ENCODE assay signal across 24 cellular contexts in genomic region chr17:71885662-71886061, GRCh38.
"Had no signal": no experiment of that assay in that cellular context is flagged by ENCODE, and none has a peak within 500 bp of the region (broad histone marks: within the 10 kb centered on the region; RNA-seq: fewer than 3 reads in every experiment).

No MANE protein-coding gene starts in this region.

- H3K4me3 ChIP-seq: Peyer's patch, SJCRH30 had no signal

- H3K9me3 ChIP-seq: Peyer's patch, SJCRH30, SK-N-SH had no signal

- H3K36me3 ChIP-seq: Peyer's patch, SJCRH30 had no signal

- ATAC-seq: activated CD4-positive, alpha-beta T cell treated with anti-CD3 and anti-CD28 coated beads for 36 hours; activated CD8-positive, alpha-beta T cell treated with anti-CD3 and anti-CD28 coated beads for 36 hours; activated T-cell treated with anti-CD3 and anti-CD28 coated beads, Interleukin-2, amount 50 U/mL, for 72 hours had no signal

- H3K9me3 Mint-ChIP-seq: activated CD8-positive, alpha-beta T cell treated with anti-CD3 and anti-CD28 coated beads for 36 hours had no signal

- H3K27me3 ChIP-seq: Peyer's patch, SJCRH30 had no signal

- H3K4me1 ChIP-seq: Peyer's patch, SJCRH30 had no signal

- H3K36me3 Mint-ChIP-seq: activated naive CD4-positive, alpha-beta T cell treated with anti-CD3 and anti-CD28 coated beads, Interleukin-2, amount 10 ng/mL, durations not matched to agents 7 days and 5 days had no signal

- H3K4me2 ChIP-seq: SK-N-SH had no signal

- H3K9me2 ChIP-seq: SK-N-SH had no signal

- DNase-seq: activated CD4-positive, alpha-beta T cell treated with anti-CD3 and anti-CD28 coated beads for 36 hours; activated CD4-positive, alpha-beta T cell treated with anti-CD3 and anti-CD28 coated beads, Interleukin-2, amount 50 U/mL, for 1 hour; activated CD8-positive, alpha-beta memory T cell treated with anti-CD3 and anti-CD28 coated beads, Interleukin-2, amount 50 U/mL, for 4 hours; activated CD8-positive, alpha-beta T cell treated with anti-CD3 and anti-CD28 coated beads for 36 hours; activated gamma-delta T cell treated with Interleukin-2 at 50 U/mL for 16 hours; activated naive CD4-positive, alpha-beta T cell treated with anti-CD3 and anti-CD28 coated beads, Interleukin-2, amount 10 ng/mL, durations not matched to agents 7 days and 5 days; activated naive CD8-positive, alpha-beta T cell treated with anti-CD3 and anti-CD28 coated beads for 36 hours; activated T-cell treated with anti-CD3 and anti-CD28 coated beads, Interleukin-2, amount 50 U/mL, for 72 hours; cerebellar nuclear complex; Karpas-422; NCI-H1048; NCI-H1930; NCI-H2171; NCI-H226; NCI-H526; NCI-H774; Peyer's patch; Right ventricle myocardium superior; SJCRH30; SK-N-SH; T-helper 1 cell had no signal

- H3K9ac ChIP-seq: SK-N-SH had no signal

- H3K4me3 Mint-ChIP-seq: activated CD4-positive, alpha-beta T cell treated with anti-CD3 and anti-CD28 coated beads for 36 hours; activated CD8-positive, alpha-beta T cell treated with anti-CD3 and anti-CD28 coated beads for 36 hours; activated naive CD4-positive, alpha-beta T cell treated with anti-CD3 and anti-CD28 coated beads, Interleukin-2, amount 10 ng/mL, durations not matched to agents 7 days and 5 days; activated naive CD8-positive, alpha-beta T cell treated with anti-CD3 and anti-CD28 coated beads for 36 hours; activated T-cell treated with anti-CD3 and anti-CD28 coated beads, Interleukin-2, amount 50 U/mL, for 72 hours had no signal

- H3K27ac Mint-ChIP-seq: activated CD4-positive, alpha-beta T cell treated with anti-CD3 and anti-CD28 coated beads for 36 hours; activated CD8-positive, alpha-beta T cell treated with anti-CD3 and anti-CD28 coated beads for 36 hours; activated naive CD4-positive, alpha-beta T cell treated with anti-CD3 and anti-CD28 coated beads, Interleukin-2, amount 10 ng/mL, durations not matched to agents 7 days and 5 days; activated naive CD8-positive, alpha-beta T cell treated with anti-CD3 and anti-CD28 coated beads for 36 hours; activated T-cell treated with anti-CD3 and anti-CD28 coated beads, Interleukin-2, amount 50 U/mL, for 72 hours; activated T-helper 2 cell treated with anti-CD3 and anti-CD28 coated beads, Interferon-gamma antibody, Interleukin-2, Interleukin-4, amounts not matched to agents 10 μg/mL and 5 μg/mL and 100 μg/mL, durations not matched to agents 14 hours and 24 hours and 36 hours had no signal

- H3K4me1 Mint-ChIP-seq: activated CD4-positive, alpha-beta T cell treated with anti-CD3 and anti-CD28 coated beads for 36 hours; activated naive CD4-positive, alpha-beta T cell treated with anti-CD3 and anti-CD28 coated beads, Interleukin-2, amount 10 ng/mL, durations not matched to agents 7 days and 5 days; activated naive CD8-positive, alpha-beta T cell treated with anti-CD3 and anti-CD28 coated beads for 36 hours had no signal

- H3K27me3 Mint-ChIP-seq: activated CD4-positive, alpha-beta T cell treated with anti-CD3 and anti-CD28 coated beads for 36 hours; activated CD8-positive, alpha-beta T cell treated with anti-CD3 and anti-CD28 coated beads for 36 hours; activated naive CD4-positive, alpha-beta T cell treated with anti-CD3 and anti-CD28 coated beads, Interleukin-2, amount 10 ng/mL, durations not matched to agents 7 days and 5 days had no signal

- H3K27ac ChIP-seq: Peyer's patch, RWPE1, SJCRH30, VCaP had no signal
